ENCODE assay signal across 8 cellular contexts in genomic region chr12:56724989-56725722, GRCh38. TPM values are rescaled to one million over a fixed set of nuclear protein-coding genes. Genes with fewer than 3 reads are reported as not detected.
DNase-seq lines count a peak whose midpoint lies in the region; ATAC-seq and TF ChIP-seq lines count a peak whose summit lies in the region.

Gene NACA (minus strand): TSS chr12:56725299. CDS start chr12:56724521, 778 bp downstream.

- peak within 1 kb of the TSS; percentile 100 for H3K27ac Mint-ChIP-seq in GM23338
- H3K27ac Mint-ChIP-seq in naive thymus-derived CD4-positive, alpha-beta T cell: peak within 1 kb of the TSS; percentile 94 to 100 (median 98)
- peak within 1 kb of the TSS; percentile 99 for H3K27ac Mint-ChIP-seq in stimulated activated naive B cell treated with anti-CD40 and anti-IgM and Interleukin-4, amounts not matched to agents 10 μg/mL and 1 μg/mL and 100 μg/mL, for 72 hours

- peak within 1 kb of the TSS; percentile 97 for H3K4me2 ChIP-seq in DOHH2 (ENCODE audit: low read length)
- peak within 1 kb of the TSS; percentile 99 for H3K4me2 ChIP-seq in GM23338

- no peaks in the 10 kb centered on the region for H3K9me2 ChIP-seq in DOHH2 (replicated peaks; ENCODE audit: control insufficient read depth, low read length)
- peaks cover 5% of the 10 kb centered on the region; the same call in 1 of the 2 replicates for H3K9me2 ChIP-seq in GM23338 (ENCODE audit: insufficient read depth)

- DNase-seq in GM23338 (ENCODE audit: low spot score) (peak; percentile 98), LHCN-M2 (ENCODE audit: low read depth) (peak; percentile 97), RPMI8226 (peak; percentile 98), fibroblast of gingiva (ENCODE audit: low read depth) (peak; percentile 99)
- DNase-seq in activated T-helper 1 cell treated with anti-CD3 and anti-CD28 coated beads, Interleukin-2, amount 50 U/mL, for 16 hours (ENCODE audit: low read depth in 1 of 2, low spot score in 1 of 2): peak; percentile 95 to 97
- peak; percentile 85 to 99 (median 96) for DNase-seq in naive thymus-derived CD4-positive, alpha-beta T cell
- peak; percentile 97 for DNase-seq in stimulated activated naive B cell treated with anti-CD40 and anti-IgM and Interleukin-4, amounts not matched to agents 10 μg/mL and 1 μg/mL and 100 μg/mL, for 72 hours

- POLR2A ChIA-PET in naive thymus-derived CD4-positive, alpha-beta T cell (lab: Charles Lee): interaction anchor here (0.6 to 4.0 kb wide), 32 partner anchors 9 to 969 kb away, joined by 3 to 104 read pairs (median 4); partner anchors contain the start of genes ATP5F1B, BAZ2A, ORMDL2 and OS9

- H3K4me3 Mint-ChIP-seq in GM23338: peak within 1 kb of the TSS; percentile 98
- H3K4me3 Mint-ChIP-seq in naive thymus-derived CD4-positive, alpha-beta T cell: peak within 1 kb of the TSS; percentile 94 to 100 (median 97)
- H3K4me3 Mint-ChIP-seq in stimulated activated naive B cell treated with anti-CD40 and anti-IgM and Interleukin-4, amounts not matched to agents 10 μg/mL and 1 μg/mL and 100 μg/mL, for 72 hours: peak within 1 kb of the TSS; percentile 96

- H3K4me1 ChIP-seq in DOHH2 (ENCODE audit: control insufficient read depth, low read length): peaks cover 59% of the 10 kb centered on the region
- H3K4me1 ChIP-seq in GM23338 (ENCODE audit: insufficient read depth): peaks cover 38% of the 10 kb centered on the region
- H3K4me1 ChIP-seq in naive thymus-derived CD4-positive, alpha-beta T cell (ENCODE audit: control insufficient read depth in 2 of 2, insufficient read depth in 2 of 2, low read length in 2 of 2): peaks cover 40 to 42% of the 10 kb centered on the region in 2 donors

- H3K79me2 ChIP-seq in DOHH2 (ENCODE audit: control insufficient read depth, low read length): peaks cover 53% of the 10 kb centered on the region
- H3K79me2 ChIP-seq in GM23338 (replicated peaks; ENCODE audit: insufficient read depth): peaks cover 49% of the 10 kb centered on the region

- no peaks in the 10 kb centered on the region for H3K27me3 ChIP-seq in DOHH2 (ENCODE audit: control insufficient read depth, low read length)
- H3K27me3 ChIP-seq in GM23338 (ENCODE audit: insufficient read depth): no peaks in the 10 kb centered on the region
- H3K27me3 ChIP-seq in naive thymus-derived CD4-positive, alpha-beta T cell (ENCODE audit: control insufficient read depth in 2 of 2, insufficient read depth in 2 of 2, low read length in 2 of 2): no peaks in the 10 kb centered on the region

- intact Hi-C loops in naive thymus-derived CD4-positive, alpha-beta T cell (cut with micrococcal nuclease): loop anchor here (1.0 to 10.0 kb wide), 17 partner anchors 27 to 1028 kb away; partner anchors contain the start of genes DDIT3 (in 2 of the 2), NEMP1 (in 2 of the 2), PRIM1 (in 2 of the 2) and PTGES3 (in 2 of the 2)

- peaks cover 67% of the 10 kb centered on the region for H3K36me3 ChIP-seq in DOHH2 (ENCODE audit: control insufficient read depth, low read length)
- H3K36me3 ChIP-seq in GM23338 (ENCODE audit: insufficient read depth): peaks cover 28% of the 10 kb centered on the region
- peaks cover 0 to 32% (median 4%) of the 10 kb centered on the region in 3 experiments for H3K36me3 ChIP-seq in naive thymus-derived CD4-positive, alpha-beta T cell (ENCODE audit: control insufficient read depth in 2 of 3, insufficient read depth in 3 of 3, low read length in 3 of 3)

- H3K9me3 ChIP-seq in DOHH2 (ENCODE audit: control insufficient read depth, insufficient read depth, low read length): no peaks in the 10 kb centered on the region
- H3K9me3 ChIP-seq in naive thymus-derived CD4-positive, alpha-beta T cell (ENCODE audit: control insufficient read depth in 2 of 3, low read length in 3 of 3): no peaks in the 10 kb centered on the region

- H4K20me1 ChIP-seq in DOHH2 (ENCODE audit: control insufficient read depth, insufficient read depth, low read depth, low read length) (peaks cover 39% of the 10 kb centered on the region), GM23338 (replicated peaks; ENCODE audit: insufficient read depth) (peaks cover 39% of the 10 kb centered on the region)

- H3K9me3 Mint-ChIP-seq in GM23338: no peaks in the 10 kb centered on the region; the same call in 2 of the 3 replicates
- no peaks in the 10 kb centered on the region for H3K9me3 Mint-ChIP-seq in naive thymus-derived CD4-positive, alpha-beta T cell
- no peaks in the 10 kb centered on the region for H3K9me3 Mint-ChIP-seq in stimulated activated naive B cell treated with anti-CD40 and anti-IgM and Interleukin-4, amounts not matched to agents 10 μg/mL and 1 μg/mL and 100 μg/mL, for 72 hours

- CTCF ChIA-PET in naive thymus-derived CD4-positive, alpha-beta T cell (lab: Charles Lee): interaction anchor here (0.8 to 1.7 kb wide), 4 partner anchors 26 to 89 kb away, joined by 3 to 6 read pairs (median 5); no protein-coding TSS in a partner anchor

- H2AFZ ChIP-seq in GM23338: 0 out of 2 replicates have a peak within 1 kb of the TSS, but pooled peaks have one; percentile 72

- peaks cover 11% of the 10 kb centered on the region for H3K27me3 Mint-ChIP-seq in GM23338 (ENCODE audit: insufficient read depth, low read depth, poor library complexity)
- H3K27me3 Mint-ChIP-seq in naive thymus-derived CD4-positive, alpha-beta T cell: no peaks in the 10 kb centered on the region
- H3K27me3 Mint-ChIP-seq in stimulated activated naive B cell treated with anti-CD40 and anti-IgM and Interleukin-4, amounts not matched to agents 10 μg/mL and 1 μg/mL and 100 μg/mL, for 72 hours: no peaks in the 10 kb centered on the region

- TF ChIP-seq CTCF in DOHH2 (IDR thresholded peaks at IDR 0.05; ENCODE audit: low read depth, low read length, poor library complexity, severe bottlenecking): no peak
- TF ChIP-seq CTCF in GM23338 (conservative IDR thresholded peaks at IDR 0.05; ENCODE audit: low read depth in 2 of 2): no peak

- H3K36me3 Mint-ChIP-seq in GM23338 (ENCODE audit: low read depth): peaks cover 81% of the 10 kb centered on the region
- peaks cover 4 to 48% (median 11%) of the 10 kb centered on the region in 5 donors for H3K36me3 Mint-ChIP-seq in naive thymus-derived CD4-positive, alpha-beta T cell
- H3K36me3 Mint-ChIP-seq in stimulated activated naive B cell treated with anti-CD40 and anti-IgM and Interleukin-4, amounts not matched to agents 10 μg/mL and 1 μg/mL and 100 μg/mL, for 72 hours: peaks cover 38 to 58% of the 10 kb centered on the region in 2 donors

- H3K27ac ChIP-seq in DOHH2 (ENCODE audit: low read depth, low read length) (peak within 1 kb of the TSS; percentile 96), GM23338 (ENCODE audit: low read depth) (peak within 1 kb of the TSS; percentile 96)
- peak within 1 kb of the TSS; percentile 87 for H3K27ac ChIP-seq in naive thymus-derived CD4-positive, alpha-beta T cell (ENCODE audit: low read depth, low read length)

- H3K4me3 ChIP-seq in DOHH2 (ENCODE audit: low read length) (peak within 1 kb of the TSS; percentile 100), GM23338 (peak within 1 kb of the TSS; percentile 93)
- peak within 1 kb of the TSS; percentile 100 for H3K4me3 ChIP-seq in naive thymus-derived CD4-positive, alpha-beta T cell (ENCODE audit: low read length)

- H3K4me1 Mint-ChIP-seq in GM23338: peaks cover 42% of the 10 kb centered on the region
- peaks cover 39 to 53% (median 49%) of the 10 kb centered on the region in 7 donors for H3K4me1 Mint-ChIP-seq in naive thymus-derived CD4-positive, alpha-beta T cell
- H3K4me1 Mint-ChIP-seq in stimulated activated naive B cell treated with anti-CD40 and anti-IgM and Interleukin-4, amounts not matched to agents 10 μg/mL and 1 μg/mL and 100 μg/mL, for 72 hours: peaks cover 23 to 48% of the 10 kb centered on the region in 2 donors

- peaks cover 43% of the 10 kb centered on the region for H3F3A ChIP-seq in DOHH2 (ENCODE audit: control insufficient read depth, insufficient read depth)
- H3F3A ChIP-seq in GM23338 (replicated peaks; ENCODE audit: low read depth): 0 out of 2 replicates have a peak, but pooled peaks cover 11% of the 10 kb centered on the region

- peak; percentile 91 for ATAC-seq in GM23338
- ATAC-seq in naive thymus-derived CD4-positive, alpha-beta T cell: peak; percentile 95
- ATAC-seq in stimulated activated naive B cell treated with anti-CD40 and anti-IgM and Interleukin-4, amounts not matched to agents 10 μg/mL and 1 μg/mL and 100 μg/mL, for 72 hours (replicated peaks): peak; percentile 97

TF ChIP-seq in GM23338, 12 proteins besides CTCF, POLR2A, EP300 and RAD21 (continues in another document):
- TF ChIP-seq ETS1 (IDR thresholded peaks at IDR 0.05) (peak; percentile 86), JUNB (IDR thresholded peaks at IDR 0.05; ENCODE audit: unreplicated experiment) (no peak), ZNF331 (CRISPR knock-in tag; IDR thresholded peaks at IDR 0.05; ENCODE audit: low read depth) (no peak)

RNA-seq across cellular contexts. Expression of gene NACA, which starts in this region (rescaled TPM):
- total RNA-seq in GM23338 (2014; rRNA removed; shearing (Covaris generic)): 1,081 and 1,279 TPM in 2 replicates
- polyA plus RNA-seq in GM23338 (2016; fragmentation: Nextera tagmentation; extraction: Ambion mirVana): 2,165 and 2,495 TPM in 2 replicates
- total RNA-seq in LHCN-M2 (2014; rRNA removed): 960 and 1,297 TPM in 2 replicates
- 1,097 TPM for polyA plus RNA-seq in LHCN-M2 (2012)
- total RNA-seq in naive thymus-derived CD4-positive, alpha-beta T cell: 1,000 to 10,000 TPM in 4 of 5 experiments, 100 to 1,000 TPM in 1; 834 to 1,486 (median 1,355) TPM
- 1,000 to 10,000 TPM; 1,440 to 1,626 TPM for polyA plus RNA-seq in naive thymus-derived CD4-positive, alpha-beta T cell

Comparison
In these comparisons a context has a peak if more than half of its experiments do, and no peak if none do; other contexts are left out.
1. Peak in every context shown above with its lines: DNase-seq, ATAC-seq, H3K4me3 ChIP-seq and H3K27ac ChIP-seq.